ENCODE assay signal across 8 cellular contexts in genomic region chr19:48332662-48333466, GRCh38. TPM values are rescaled to one million over a fixed set of nuclear protein-coding genes. Genes with fewer than 3 reads are reported as not detected.
A peak's percentile ranks its signal among the peaks of the same experiment; 100 is the strongest.
DNase-seq lines count a peak whose midpoint lies in the region; ATAC-seq, FAIRE-seq and TF ChIP-seq lines count a peak whose summit lies in the region.

No MANE protein-coding gene starts in this region.

- peak; percentile 52 for ATAC-seq in HG02970 (IDR thresholded peaks at IDR 0.05; ENCODE audit: low FRiP score, unreplicated experiment)

- H3K4me3 ChIP-seq in astrocyte of the spinal cord (ENCODE audit: low read depth, low read length): peak overlapping the region; percentile 30
- H3K4me3 ChIP-seq in retinal pigment epithelial cell (ENCODE audit: low read length): peak overlapping the region; percentile 52

- in situ Hi-C loops in astrocyte of the spinal cord (cut with HindIII; ENCODE audit: low sequenced_read_pairs): no loop called here

- FAIRE-seq in GM18507 (lab: Jason Lieb, UNC): peak; percentile 99

- TF ChIP-seq CTCF in astrocyte of the spinal cord (IDR thresholded peaks at IDR 0.05; ENCODE audit: low read depth, low read length): no peak
- TF ChIP-seq CTCF in retinal pigment epithelial cell (conservative IDR thresholded peaks at IDR 0.05; ENCODE audit: low read depth, low read length): no peak

- peak; percentile 77 for DNase-seq in GM18507 (ENCODE audit: extremely low spot score, insufficient read length, low read depth)
- peak; percentile 100 for DNase-seq in NCI-H187 treated with DMSO at 0.1 percent for 48 hours (lab: John Stamatoyannopoulos, UW)
- peak; percentile 74 for DNase-seq in T1000 (lab: John Stamatoyannopoulos, UW)
- peak; percentile 98 for DNase-seq in astrocyte of the spinal cord (ENCODE audit: low read depth, low spot score)
- peak; percentile 82 to 90 for DNase-seq in hippocampal formation (lab: John Stamatoyannopoulos, UW)
- peak; percentile 98 for DNase-seq in retinal pigment epithelial cell (ENCODE audit: low read depth)
- DNase-seq in mesenteric fat pad (ENCODE audit: low spot score): no peak

RNA-seq across cellular contexts. Expression of gene EMP3, which starts 7.5 kb away (rescaled TPM):
- 91.4 TPM for total RNA-seq in mesenteric fat pad

RNA-seq across cellular contexts. Expression of gene TMEM143, which starts 30.9 kb away (rescaled TPM):
- 5.8 TPM for total RNA-seq in mesenteric fat pad

RNA-seq across cellular contexts. Expression of gene SYNGR4, which starts 31.3 kb away (rescaled TPM):
- total RNA-seq in mesenteric fat pad: not detected

RNA-seq across cellular contexts. Expression of gene KDELR1, which starts 58.5 kb away (rescaled TPM):
- 113 TPM for total RNA-seq in mesenteric fat pad
